39 cellular contexts compared by ENCODE assay signal in the genomic region with DNA sequence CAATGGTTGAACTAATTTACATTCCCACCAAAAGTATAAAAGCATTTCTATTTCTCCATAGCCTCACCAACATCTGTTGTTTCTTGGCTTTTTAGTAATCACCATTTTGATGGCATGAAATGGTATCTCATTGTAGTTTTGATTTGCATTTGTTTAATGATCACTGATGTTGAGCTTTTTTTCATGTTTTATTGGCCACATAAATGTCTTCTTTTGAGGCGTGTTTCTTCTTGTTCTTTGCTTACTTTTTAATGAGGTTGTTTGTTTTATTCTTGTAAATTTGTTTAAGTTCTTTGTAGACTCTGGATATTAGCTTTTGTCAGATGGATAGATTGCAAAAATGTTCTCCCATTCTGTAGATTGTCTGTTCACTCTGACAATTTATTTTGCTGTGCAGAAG.
"Had no signal": no experiment of that assay in that cellular context is flagged by ENCODE, and none has a peak within 500 bp of the region (broad histone marks: within the 10 kb centered on the region; RNA-seq: fewer than 3 reads in every experiment).

No MANE protein-coding gene starts in this region.

- H3K36me3 ChIP-seq: ascending aorta, cardiac muscle cell had no signal

- H3K4me3 Mint-ChIP-seq: activated CD4-positive, alpha-beta memory T cell treated with anti-CD3 and anti-CD28 coated beads, Interleukin-2, amount 10 ng/mL, durations not matched to agents 7 days and 5 days; activated CD4-positive, alpha-beta T cell treated with anti-CD3 and anti-CD28 coated beads for 36 hours; activated CD4-positive, alpha-beta T cell treated with anti-CD3 and anti-CD28 coated beads, Interleukin-2, amount 10 ng/mL, durations not matched to agents 7 days and 5 days; activated CD8-positive, alpha-beta memory T cell treated with anti-CD3 and anti-CD28 coated beads, Interleukin-2, amount 10 ng/mL, durations not matched to agents 7 days and 5 days; activated CD8-positive, alpha-beta T cell treated with anti-CD3 and anti-CD28 coated beads, Interleukin-2, amount 10 ng/mL, durations not matched to agents 7 days and 5 days; activated naive CD4-positive, alpha-beta T cell treated with anti-CD3 and anti-CD28 coated beads, Interleukin-2, amount 10 ng/mL, durations not matched to agents 7 days and 5 days; activated naive CD4-positive, alpha-beta T cell treated with anti-CD3 and anti-CD28 coated beads, Interleukin-2, amount 50 U/mL, for 24 hours; activated naive CD8-positive, alpha-beta T cell; activated naive CD8-positive, alpha-beta T cell treated with anti-CD3 and anti-CD28 coated beads, Interleukin-2, amount 10 ng/mL, durations not matched to agents 7 days and 5 days; activated naive CD8-positive, alpha-beta T cell treated with anti-CD3 and anti-CD28 coated beads, Interleukin-2, amount 50 U/mL, for 24 hours; activated T-cell treated with anti-CD3 and anti-CD28 coated beads, Interleukin-2, amount 50 U/mL, for 24 hours; brain; central memory CD8-positive, alpha-beta T cell; T-helper 1 cell treated with Interleukin-12 subunit alpha and Interleukin-12 subunit beta and Interleukin-4 antibody, amounts not matched to agents 30 μg/mL and 1 μg/mL, for 36 hours; T-helper 2 cell treated with Interferon-gamma antibody and Interleukin-4, amounts not matched to agents 5 μg/mL and 100 μg/mL, for 36 hours; WTC11 had no signal

- H3K27ac ChIP-seq: ascending aorta, cardiac muscle cell, WERI-Rb-1 had no signal

- DNase-seq: activated CD4-positive, alpha-beta memory T cell treated with anti-CD3 and anti-CD28 coated beads, Interleukin-2, amount 10 ng/mL, durations not matched to agents 7 days and 5 days; activated CD4-positive, alpha-beta T cell treated with anti-CD3 and anti-CD28 coated beads for 1 hour; activated CD4-positive, alpha-beta T cell treated with anti-CD3 and anti-CD28 coated beads for 36 hours; activated CD4-positive, alpha-beta T cell treated with anti-CD3 and anti-CD28 coated beads for 48 hours; activated CD4-positive, alpha-beta T cell treated with anti-CD3 and anti-CD28 coated beads, Interleukin-2, amount 10 ng/mL, durations not matched to agents 7 days and 5 days; activated CD4-positive, alpha-beta T cell treated with anti-CD3 and anti-CD28 coated beads, Interleukin-2, amount 50 U/mL, for 48 hours; activated CD4-positive, CD25-positive, alpha-beta regulatory T cell; activated CD8-positive, alpha-beta memory T cell treated with anti-CD3 and anti-CD28 coated beads for 24 hours; activated CD8-positive, alpha-beta memory T cell treated with anti-CD3 and anti-CD28 coated beads, Interleukin-2, amount 10 ng/mL, durations not matched to agents 7 days and 5 days; activated CD8-positive, alpha-beta memory T cell treated with anti-CD3 and anti-CD28 coated beads, Interleukin-2, amount 50 U/mL, for 48 hours; activated CD8-positive, alpha-beta T cell treated with anti-CD3 and anti-CD28 coated beads, Interleukin-2, amount 10 ng/mL, durations not matched to agents 7 days and 5 days; activated effector memory CD4-positive, alpha-beta T cell treated with Interleukin-2 at 50 U/mL for 16 hours; activated gamma-delta T cell; activated naive CD4-positive, alpha-beta T cell treated with anti-CD3 and anti-CD28 coated beads, Interleukin-2, amount 10 ng/mL, durations not matched to agents 7 days and 5 days; activated naive CD4-positive, alpha-beta T cell treated with Interleukin-2 at 50 U/mL for 16 hours; activated naive CD8-positive, alpha-beta T cell treated with anti-CD3 and anti-CD28 coated beads, Interleukin-2, amount 10 ng/mL, durations not matched to agents 7 days and 5 days; activated naive CD8-positive, alpha-beta T cell treated with anti-CD3 and anti-CD28 coated beads, Interleukin-2, amount 50 U/mL, for 24 hours; activated T-cell treated with anti-CD3 and anti-CD28 coated beads, Interleukin-2, amount 50 U/mL, for 24 hours; activated T-cell treated with anti-CD3 and anti-CD28 coated beads, Interleukin-2, amount 50 U/mL, for 48 hours; amygdala; anterior cingulate cortex; caudate nucleus; cerebellar nuclear complex; T-helper 2 cell; T-helper 9 cell; WERI-Rb-1 had no signal

- H3K27me3 ChIP-seq: ascending aorta, cardiac muscle cell had no signal

- H3K4me1 ChIP-seq: ascending aorta had no signal

- H3K4me3 ChIP-seq: ascending aorta, cardiac muscle cell had no signal

- FAIRE-seq: bronchial epithelial cell, TTC549 had no signal

- H3K27me3 Mint-ChIP-seq: activated CD4-positive, alpha-beta memory T cell treated with anti-CD3 and anti-CD28 coated beads, Interleukin-2, amount 10 ng/mL, durations not matched to agents 7 days and 5 days; activated CD4-positive, alpha-beta T cell treated with anti-CD3 and anti-CD28 coated beads for 36 hours; activated CD4-positive, alpha-beta T cell treated with anti-CD3 and anti-CD28 coated beads, Interleukin-2, amount 10 ng/mL, durations not matched to agents 7 days and 5 days; activated CD8-positive, alpha-beta memory T cell treated with anti-CD3 and anti-CD28 coated beads, Interleukin-2, amount 10 ng/mL, durations not matched to agents 7 days and 5 days; activated naive CD4-positive, alpha-beta T cell treated with anti-CD3 and anti-CD28 coated beads, Interleukin-2, amount 10 ng/mL, durations not matched to agents 7 days and 5 days; activated naive CD4-positive, alpha-beta T cell treated with anti-CD3 and anti-CD28 coated beads, Interleukin-2, amount 50 U/mL, for 24 hours; activated naive CD8-positive, alpha-beta T cell; activated naive CD8-positive, alpha-beta T cell treated with anti-CD3 and anti-CD28 coated beads, Interleukin-2, amount 10 ng/mL, durations not matched to agents 7 days and 5 days; activated naive CD8-positive, alpha-beta T cell treated with anti-CD3 and anti-CD28 coated beads, Interleukin-2, amount 50 U/mL, for 24 hours; activated T-cell treated with anti-CD3 and anti-CD28 coated beads, Interleukin-2, amount 50 U/mL, for 24 hours; central memory CD8-positive, alpha-beta T cell had no signal

- ATAC-seq: activated CD4-positive, alpha-beta T cell treated with anti-CD3 and anti-CD28 coated beads for 36 hours; activated CD4-positive, CD25-positive, alpha-beta regulatory T cell treated with anti-CD3 and anti-CD28 coated beads, Interleukin-2, amount 50 U/mL, for 24 hours; activated CD8-positive, alpha-beta memory T cell treated with anti-CD3 and anti-CD28 coated beads, Interleukin-2, amount 10 ng/mL, durations not matched to agents 7 days and 5 days; activated CD8-positive, alpha-beta T cell treated with anti-CD3 and anti-CD28 coated beads, Interleukin-2, amount 10 ng/mL, durations not matched to agents 7 days and 5 days; activated naive CD8-positive, alpha-beta T cell treated with anti-CD3 and anti-CD28 coated beads, Interleukin-2, amount 50 U/mL, for 24 hours; WTC11 had no signal

- H3K4me1 Mint-ChIP-seq: activated CD4-positive, alpha-beta memory T cell treated with anti-CD3 and anti-CD28 coated beads, Interleukin-2, amount 10 ng/mL, durations not matched to agents 7 days and 5 days; activated CD4-positive, alpha-beta T cell treated with anti-CD3 and anti-CD28 coated beads for 36 hours; activated CD4-positive, alpha-beta T cell treated with anti-CD3 and anti-CD28 coated beads, Interleukin-2, amount 10 ng/mL, durations not matched to agents 7 days and 5 days; activated CD8-positive, alpha-beta memory T cell treated with anti-CD3 and anti-CD28 coated beads, Interleukin-2, amount 10 ng/mL, durations not matched to agents 7 days and 5 days; activated naive CD4-positive, alpha-beta T cell treated with anti-CD3 and anti-CD28 coated beads, Interleukin-2, amount 10 ng/mL, durations not matched to agents 7 days and 5 days; activated naive CD4-positive, alpha-beta T cell treated with anti-CD3 and anti-CD28 coated beads, Interleukin-2, amount 50 U/mL, for 24 hours; activated naive CD8-positive, alpha-beta T cell treated with anti-CD3 and anti-CD28 coated beads, Interleukin-2, amount 10 ng/mL, durations not matched to agents 7 days and 5 days; activated naive CD8-positive, alpha-beta T cell treated with anti-CD3 and anti-CD28 coated beads, Interleukin-2, amount 50 U/mL, for 24 hours; brain; central memory CD8-positive, alpha-beta T cell; WTC11 had no signal

- H3K27ac Mint-ChIP-seq: activated CD4-positive, alpha-beta memory T cell treated with anti-CD3 and anti-CD28 coated beads, Interleukin-2, amount 10 ng/mL, durations not matched to agents 7 days and 5 days; activated CD4-positive, alpha-beta T cell treated with anti-CD3 and anti-CD28 coated beads for 36 hours; activated CD4-positive, alpha-beta T cell treated with anti-CD3 and anti-CD28 coated beads, Interleukin-2, amount 10 ng/mL, durations not matched to agents 7 days and 5 days; activated CD8-positive, alpha-beta memory T cell treated with anti-CD3 and anti-CD28 coated beads, Interleukin-2, amount 10 ng/mL, durations not matched to agents 7 days and 5 days; activated CD8-positive, alpha-beta T cell treated with anti-CD3 and anti-CD28 coated beads, Interleukin-2, amount 10 ng/mL, durations not matched to agents 7 days and 5 days; activated naive CD4-positive, alpha-beta T cell treated with anti-CD3 and anti-CD28 coated beads, Interleukin-2, amount 10 ng/mL, durations not matched to agents 7 days and 5 days; activated naive CD4-positive, alpha-beta T cell treated with anti-CD3 and anti-CD28 coated beads, Interleukin-2, amount 50 U/mL, for 24 hours; activated naive CD8-positive, alpha-beta T cell; activated naive CD8-positive, alpha-beta T cell treated with anti-CD3 and anti-CD28 coated beads, Interleukin-2, amount 10 ng/mL, durations not matched to agents 7 days and 5 days; activated naive CD8-positive, alpha-beta T cell treated with anti-CD3 and anti-CD28 coated beads, Interleukin-2, amount 50 U/mL, for 24 hours; activated T-cell treated with anti-CD3 and anti-CD28 coated beads, Interleukin-2, amount 50 U/mL, for 24 hours; activated T-helper 2 cell treated with anti-CD3 and anti-CD28 coated beads, Interferon-gamma antibody, Interleukin-2, Interleukin-4, amounts not matched to agents 10 μg/mL and 5 μg/mL and 100 μg/mL, durations not matched to agents 14 hours and 24 hours and 36 hours; brain; T-helper 1 cell treated with Interleukin-12 subunit alpha and Interleukin-12 subunit beta and Interleukin-4 antibody, amounts not matched to agents 30 μg/mL and 1 μg/mL, for 36 hours; T-helper 2 cell treated with Interferon-gamma antibody and Interleukin-4, amounts not matched to agents 5 μg/mL and 100 μg/mL, for 36 hours; WTC11 had no signal
